1 cellular context compared by ENCODE assay signal in the genomic region with DNA sequence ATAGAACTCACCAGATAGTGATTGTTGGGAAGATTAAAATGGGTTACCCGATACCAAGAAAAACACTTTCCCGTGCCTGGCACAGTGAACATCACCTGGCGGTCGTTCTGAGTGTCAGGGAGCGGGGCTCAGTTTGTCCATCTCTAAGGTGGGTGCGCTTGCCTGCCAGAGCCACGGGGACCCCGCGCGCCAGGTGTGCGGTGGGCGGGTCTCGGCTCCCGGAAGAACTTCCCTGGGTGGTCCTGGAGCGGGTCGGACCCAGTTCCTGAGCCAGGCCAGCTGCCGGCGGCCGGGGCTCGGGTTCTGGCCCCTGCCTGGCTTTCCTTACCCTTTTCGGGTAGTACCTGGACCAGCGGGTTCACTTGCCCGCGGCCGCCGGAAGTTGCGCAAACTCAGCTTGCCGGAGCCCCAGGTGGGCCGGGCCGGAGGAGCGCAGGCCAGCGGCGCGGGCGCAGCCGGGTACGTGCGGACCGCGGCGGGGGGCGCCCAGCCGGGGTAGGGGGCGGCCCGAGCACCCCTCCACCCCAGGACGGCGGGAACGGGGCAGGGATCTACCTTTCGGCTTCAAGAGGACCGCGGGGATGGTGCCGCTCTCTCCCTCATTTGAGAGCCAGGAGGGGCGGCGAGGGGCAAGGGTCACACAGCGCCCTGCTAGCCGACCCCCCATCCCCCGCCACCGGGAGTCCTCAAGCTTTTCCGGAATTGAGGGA.
TF ChIP-seq lines count a peak whose summit lies in the region.

No MANE protein-coding gene starts in this region.

TF ChIP-seq in HepG2, 621 proteins besides CTCF, POLR2A, EP300 and RAD21 (continued from another document and continues in another):
- no peak; the same call in 1 of the 2 replicates for TF ChIP-seq TMF1 (CRISPR knock-in tag; IDR thresholded peaks at IDR 0.05; ENCODE audit: low read depth)
- TF ChIP-seq CEBPG (CRISPR knock-in tag; IDR thresholded peaks at IDR 0.05), result peak; percentile 96
- TF ChIP-seq ZNF572 (CRISPR knock-in tag; IDR thresholded peaks at IDR 0.05), result no peak
- no peak for TF ChIP-seq ZBTB1 (CRISPR knock-in tag; IDR thresholded peaks at IDR 0.05; ENCODE audit: borderline replicate concordance)
- no peak for TF ChIP-seq REST (IDR thresholded peaks at IDR 0.05; ENCODE audit: borderline replicate concordance in 1 of 2, low read depth in 1 of 2, low read length in 2 of 2)
- TF ChIP-seq AGO1 (IDR thresholded peaks at IDR 0.05; ENCODE audit: low read depth, low read length, poor library complexity, severe bottlenecking), result no peak
- no peak for TF ChIP-seq ZNF691 (CRISPR knock-in tag; IDR thresholded peaks at IDR 0.05; ENCODE audit: borderline replicate concordance, low read depth)
- 0 out of 2 replicates have a peak, but pooled peaks have one; percentile 25 for TF ChIP-seq ZNF879 (CRISPR knock-in tag; IDR thresholded peaks at IDR 0.05)
- 0 out of 2 replicates have a peak, but pooled peaks have one; percentile 62 for TF ChIP-seq ZIK1 (CRISPR knock-in tag; IDR thresholded peaks at IDR 0.05; ENCODE audit: borderline replicate concordance, low read depth)
- no peak for TF ChIP-seq ZSCAN9 (CRISPR knock-in tag; IDR thresholded peaks at IDR 0.05; ENCODE audit: borderline replicate concordance)
- TF ChIP-seq, protein P1, sequence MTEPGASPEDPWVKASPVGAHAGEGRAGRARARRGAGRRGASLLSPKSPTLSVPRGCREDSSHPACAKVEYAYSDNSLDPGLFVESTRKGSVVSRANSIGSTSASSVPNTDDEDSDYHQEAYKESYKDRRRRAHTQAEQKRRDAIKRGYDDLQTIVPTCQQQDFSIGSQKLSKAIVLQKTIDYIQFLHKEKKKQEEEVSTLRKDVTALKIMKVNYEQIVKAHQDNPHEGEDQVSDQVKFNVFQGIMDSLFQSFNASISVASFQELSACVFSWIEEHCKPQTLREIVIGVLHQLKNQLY (CRISPR knock-in tag; IDR thresholded peaks at IDR 0.05), result no peak
- no peak for TF ChIP-seq KAT2B (IDR thresholded peaks at IDR 0.05; ENCODE audit: borderline replicate concordance, low read depth, low read length)
- no peak for TF ChIP-seq KLF11 (CRISPR knock-in tag; IDR thresholded peaks at IDR 0.05)
- TF ChIP-seq REPIN1 (CRISPR knock-in tag; IDR thresholded peaks at IDR 0.05; ENCODE audit: borderline replicate concordance, low read depth), result no peak
- no peak; the same call in 1 of the 2 replicates for TF ChIP-seq ZNF331 (CRISPR knock-in tag; IDR thresholded peaks at IDR 0.05)
- no peak for TF ChIP-seq ATF3 (CRISPR knock-in tag; IDR thresholded peaks at IDR 0.05)
- no peak for TF ChIP-seq ZBTB42 (CRISPR knock-in tag; IDR thresholded peaks at IDR 0.05)
- TF ChIP-seq, protein P2, sequence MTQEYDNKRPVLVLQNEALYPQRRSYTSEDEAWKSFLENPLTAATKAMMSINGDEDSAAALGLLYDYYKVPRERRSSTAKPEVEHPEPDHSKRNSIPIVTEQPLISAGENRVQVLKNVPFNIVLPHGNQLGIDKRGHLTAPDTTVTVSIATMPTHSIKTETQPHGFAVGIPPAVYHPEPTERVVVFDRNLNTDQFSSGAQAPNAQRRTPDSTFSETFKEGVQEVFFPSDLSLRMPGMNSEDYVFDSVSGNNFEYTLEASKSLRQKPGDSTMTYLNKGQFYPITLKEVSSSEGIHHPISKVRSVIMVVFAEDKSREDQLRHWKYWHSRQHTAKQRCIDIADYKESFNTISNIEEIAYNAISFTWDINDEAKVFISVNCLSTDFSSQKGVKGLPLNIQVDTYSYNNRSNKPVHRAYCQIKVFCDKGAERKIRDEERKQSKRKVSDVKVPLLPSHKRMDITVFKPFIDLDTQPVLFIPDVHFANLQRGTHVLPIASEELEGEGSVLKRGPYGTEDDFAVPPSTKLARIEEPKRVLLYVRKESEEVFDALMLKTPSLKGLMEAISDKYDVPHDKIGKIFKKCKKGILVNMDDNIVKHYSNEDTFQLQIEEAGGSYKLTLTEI (CRISPR knock-in tag; conservative IDR thresholded peaks at IDR 0.05), result no peak
- TF ChIP-seq ZMYM3 (CRISPR knock-in tag; IDR thresholded peaks at IDR 0.05), result peak; percentile 79
- TF ChIP-seq ETV6 (CRISPR knock-in tag; conservative IDR thresholded peaks at IDR 0.05), result no peak
- no peak for TF ChIP-seq ZNF530 (CRISPR knock-in tag; IDR thresholded peaks at IDR 0.05; ENCODE audit: low read depth)
- no peak for TF ChIP-seq ZNF30 (CRISPR knock-in tag; IDR thresholded peaks at IDR 0.05)
- peak; percentile 74; the same call in 1 of the 2 replicates for TF ChIP-seq ZNF451 (CRISPR knock-in tag; IDR thresholded peaks at IDR 0.05)
- TF ChIP-seq UBTF (CRISPR knock-in tag; IDR thresholded peaks at IDR 0.05), result peak; percentile 59; the same call in 1 of the 2 replicates
- no peak for TF ChIP-seq SMC3 (IDR thresholded peaks at IDR 0.05; ENCODE audit: low read length)
- 0 out of 3 replicates have a peak, but pooled peaks have one; percentile 15 for TF ChIP-seq MXI1 (IDR thresholded peaks at IDR 0.05; ENCODE audit: borderline replicate concordance, low read depth, low read length)
- TF ChIP-seq, protein P3, sequence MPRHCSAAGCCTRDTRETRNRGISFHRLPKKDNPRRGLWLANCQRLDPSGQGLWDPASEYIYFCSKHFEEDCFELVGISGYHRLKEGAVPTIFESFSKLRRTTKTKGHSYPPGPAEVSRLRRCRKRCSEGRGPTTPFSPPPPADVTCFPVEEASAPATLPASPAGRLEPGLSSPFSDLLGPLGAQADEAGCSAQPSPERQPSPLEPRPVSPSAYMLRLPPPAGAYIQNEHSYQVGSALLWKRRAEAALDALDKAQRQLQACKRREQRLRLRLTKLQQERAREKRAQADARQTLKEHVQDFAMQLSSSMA (CRISPR knock-in tag; IDR thresholded peaks at IDR 0.05), result no peak
- no peak for TF ChIP-seq ZNF10 (CRISPR knock-in tag; IDR thresholded peaks at IDR 0.05; ENCODE audit: borderline replicate concordance, low read depth)
- no peak for TF ChIP-seq FOSL1 (CRISPR knock-in tag; IDR thresholded peaks at IDR 0.05; ENCODE audit: borderline replicate concordance)
- TF ChIP-seq ARHGAP35 (CRISPR knock-in tag; IDR thresholded peaks at IDR 0.05; ENCODE audit: borderline replicate concordance), result 0 out of 2 replicates have a peak, but pooled peaks have one; percentile 17
- no peak for TF ChIP-seq CAMTA2 (CRISPR knock-in tag; IDR thresholded peaks at IDR 0.05; ENCODE audit: borderline replicate concordance)
- TF ChIP-seq ZFP37 (CRISPR knock-in tag; IDR thresholded peaks at IDR 0.05; ENCODE audit: borderline replicate concordance), result no peak
- no peak for TF ChIP-seq NCOA1 (CRISPR knock-in tag; IDR thresholded peaks at IDR 0.05)
- no peak for TF ChIP-seq NFYB (CRISPR knock-in tag; IDR thresholded peaks at IDR 0.05)
- no peak for TF ChIP-seq TEAD3 (CRISPR knock-in tag; optimal IDR thresholded peaks at IDR 0.05; ENCODE audit: borderline replicate concordance)
- no peak for TF ChIP-seq ZNF460 (CRISPR knock-in tag; IDR thresholded peaks at IDR 0.05; ENCODE audit: borderline replicate concordance)
- TF ChIP-seq, protein P4, sequence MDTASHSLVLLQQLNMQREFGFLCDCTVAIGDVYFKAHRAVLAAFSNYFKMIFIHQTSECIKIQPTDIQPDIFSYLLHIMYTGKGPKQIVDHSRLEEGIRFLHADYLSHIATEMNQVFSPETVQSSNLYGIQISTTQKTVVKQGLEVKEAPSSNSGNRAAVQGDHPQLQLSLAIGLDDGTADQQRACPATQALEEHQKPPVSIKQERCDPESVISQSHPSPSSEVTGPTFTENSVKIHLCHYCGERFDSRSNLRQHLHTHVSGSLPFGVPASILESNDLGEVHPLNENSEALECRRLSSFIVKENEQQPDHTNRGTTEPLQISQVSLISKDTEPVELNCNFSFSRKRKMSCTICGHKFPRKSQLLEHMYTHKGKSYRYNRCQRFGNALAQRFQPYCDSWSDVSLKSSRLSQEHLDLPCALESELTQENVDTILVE (CRISPR knock-in tag; IDR thresholded peaks at IDR 0.05), result no peak; the same call in 1 of the 2 replicates
- no peak for TF ChIP-seq ZBTB37 (CRISPR knock-in tag; IDR thresholded peaks at IDR 0.05)
- no peak for TF ChIP-seq CCAR2 (optimal IDR thresholded peaks at IDR 0.05; ENCODE audit: low read depth, low read length)
- TF ChIP-seq, protein P5, sequence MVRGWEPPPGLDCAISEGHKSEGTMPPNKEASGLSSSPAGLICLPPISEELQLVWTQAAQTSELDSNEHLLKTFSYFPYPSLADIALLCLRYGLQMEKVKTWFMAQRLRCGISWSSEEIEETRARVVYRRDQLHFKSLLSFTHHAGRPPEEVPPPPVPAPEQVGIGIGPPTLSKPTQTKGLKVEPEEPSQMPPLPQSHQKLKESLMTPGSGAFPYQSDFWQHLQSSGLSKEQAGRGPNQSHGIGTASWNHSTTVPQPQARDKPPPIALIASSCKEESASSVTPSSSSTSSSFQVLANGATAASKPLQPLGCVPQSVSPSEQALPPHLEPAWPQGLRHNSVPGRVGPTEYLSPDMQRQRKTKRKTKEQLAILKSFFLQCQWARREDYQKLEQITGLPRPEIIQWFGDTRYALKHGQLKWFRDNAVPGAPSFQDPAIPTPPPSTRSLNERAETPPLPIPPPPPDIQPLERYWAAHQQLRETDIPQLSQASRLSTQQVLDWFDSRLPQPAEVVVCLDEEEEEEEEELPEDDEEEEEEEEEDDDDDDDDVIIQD (CRISPR knock-in tag; IDR thresholded peaks at IDR 0.05; ENCODE audit: low read depth), result no peak
- TF ChIP-seq, protein P6, sequence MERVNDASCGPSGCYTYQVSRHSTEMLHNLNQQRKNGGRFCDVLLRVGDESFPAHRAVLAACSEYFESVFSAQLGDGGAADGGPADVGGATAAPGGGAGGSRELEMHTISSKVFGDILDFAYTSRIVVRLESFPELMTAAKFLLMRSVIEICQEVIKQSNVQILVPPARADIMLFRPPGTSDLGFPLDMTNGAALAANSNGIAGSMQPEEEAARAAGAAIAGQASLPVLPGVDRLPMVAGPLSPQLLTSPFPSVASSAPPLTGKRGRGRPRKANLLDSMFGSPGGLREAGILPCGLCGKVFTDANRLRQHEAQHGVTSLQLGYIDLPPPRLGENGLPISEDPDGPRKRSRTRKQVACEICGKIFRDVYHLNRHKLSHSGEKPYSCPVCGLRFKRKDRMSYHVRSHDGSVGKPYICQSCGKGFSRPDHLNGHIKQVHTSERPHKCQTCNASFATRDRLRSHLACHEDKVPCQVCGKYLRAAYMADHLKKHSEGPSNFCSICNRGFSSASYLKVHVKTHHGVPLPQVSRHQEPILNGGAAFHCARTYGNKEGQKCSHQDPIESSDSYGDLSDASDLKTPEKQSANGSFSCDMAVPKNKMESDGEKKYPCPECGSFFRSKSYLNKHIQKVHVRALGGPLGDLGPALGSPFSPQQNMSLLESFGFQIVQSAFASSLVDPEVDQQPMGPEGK (CRISPR knock-in tag; IDR thresholded peaks at IDR 0.05), result 0 out of 2 replicates have a peak, but pooled peaks have one; percentile 11
- TF ChIP-seq ZNF788 (CRISPR knock-in tag; IDR thresholded peaks at IDR 0.05; ENCODE audit: borderline replicate concordance), result no peak
- no peak for TF ChIP-seq SMARCE1 (IDR thresholded peaks at IDR 0.05; ENCODE audit: borderline replicate concordance)
- no peak for TF ChIP-seq RFX3 (CRISPR knock-in tag; IDR thresholded peaks at IDR 0.05)
